23 cellular contexts compared by ENCODE assay signal in the genomic region with DNA sequence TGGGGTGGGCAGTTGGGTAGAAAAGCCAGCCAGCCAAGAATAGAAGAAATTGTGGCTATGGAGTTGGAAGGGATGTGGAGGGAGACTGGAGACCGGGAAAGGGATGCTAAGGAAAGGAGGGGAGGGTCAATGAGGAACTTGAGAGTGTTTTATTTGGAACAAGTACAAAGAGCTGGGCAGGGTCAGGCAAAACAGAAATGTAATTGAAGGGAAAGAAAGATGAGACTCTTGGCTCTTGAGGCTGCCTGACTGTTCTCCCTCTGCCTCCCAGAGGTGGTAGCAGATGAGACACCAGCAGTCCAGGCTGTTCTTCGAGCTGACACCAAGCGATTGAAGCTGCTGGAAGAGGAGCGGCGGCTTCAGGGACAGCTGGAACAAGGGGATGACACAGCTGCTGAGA. TPM values are rescaled to one million over a fixed set of nuclear protein-coding genes. Genes with fewer than 3 reads are reported as not detected.
DNase-seq lines count a peak whose midpoint lies in the region; ATAC-seq and TF ChIP-seq lines count a peak whose summit lies in the region.
"Had no signal": no experiment of that assay in that cellular context is flagged by ENCODE, and none has a peak within 500 bp of the region (broad histone marks: within the 10 kb centered on the region; RNA-seq: fewer than 3 reads in every experiment).

No MANE protein-coding gene starts in this region.

- POLR2A ChIA-PET in HEK293 (lab: Yijun Ruan, JAX), result interaction anchor here (0.7 to 1.8 kb wide), 4 partner anchors 9 to 13 kb away, joined by 3 to 10 read pairs (median 4); partner anchors contain the start of gene ABCF1

- H3K27ac Mint-ChIP-seq in activated CD8-positive, alpha-beta memory T cell treated with anti-CD3 and anti-CD28 coated beads, Interleukin-2, amount 10 ng/mL, durations not matched to agents 7 days and 5 days, result peak overlapping the region; percentile 16
- peak overlapping the region; percentile 9 to 52 for H3K27ac Mint-ChIP-seq in effector memory CD8-positive, alpha-beta T cell
- H3K27ac Mint-ChIP-seq in stimulated activated effector memory CD8-positive, alpha-beta T cell treated with anti-CD3 and anti-CD28 coated beads, Interleukin-12 subunit alpha, Interleukin-12 subunit beta, amount 100 ng/mL, for 72 hours, result peak overlapping the region; percentile 35

- peaks cover 90 to 98% of the 10 kb centered on the region in 2 experiments for H3K36me3 ChIP-seq in HEK293 (ENCODE audit: control insufficient read depth in 2 of 2, insufficient read depth in 1 of 2, low read length in 2 of 2)

- H3K4me3 Mint-ChIP-seq in activated CD8-positive, alpha-beta memory T cell treated with anti-CD3 and anti-CD28 coated beads, Interleukin-2, amount 10 ng/mL, durations not matched to agents 7 days and 5 days, result no peak overlapping the region
- H3K4me3 Mint-ChIP-seq in effector memory CD8-positive, alpha-beta T cell, result no peak overlapping the region
- H3K4me3 Mint-ChIP-seq in stimulated activated effector memory CD8-positive, alpha-beta T cell treated with anti-CD3 and anti-CD28 coated beads, Interleukin-12 subunit alpha, Interleukin-12 subunit beta, amount 100 ng/mL, for 72 hours, result no peak overlapping the region
- H3K4me3 Mint-ChIP-seq: IgD-negative memory B cell had no signal

- H3K9me3 ChIP-seq in HEK293 (ENCODE audit: control insufficient read depth, insufficient read depth, low read depth, low read length), result no peaks in the 10 kb centered on the region
- H3K9me3 ChIP-seq: SK-N-SH had no signal

- H3K27ac ChIP-seq in HEK293 (ENCODE audit: extremely low read depth, low read depth, low read length), result no peak overlapping the region
- H3K27ac ChIP-seq: C4-2B had no signal

- CTCF ChIA-PET in activated CD8-positive, alpha-beta memory T cell treated with anti-CD3 and anti-CD28 coated beads, Interleukin-2, amount 10 ng/mL, durations not matched to agents 7 days and 5 days (lab: Charles Lee), result interaction anchor here (1.8 kb wide), 1 partner anchor 12 kb away, joined by 6 read pairs; no protein-coding TSS in a partner anchor
- CTCF ChIA-PET in HEK293 (lab: Yijun Ruan, JAX), result interaction anchor here (0.7 to 2.7 kb wide), 2 partner anchors 13 to 102 kb away, joined by 4 to 17 read pairs; no protein-coding TSS in a partner anchor

- DNase-seq in activated CD8-positive, alpha-beta memory T cell treated with anti-CD3 and anti-CD28 coated beads, Interleukin-2, amount 10 ng/mL, durations not matched to agents 7 days and 5 days, result no peak
- DNase-seq in activated CD8-positive, alpha-beta memory T cell treated with anti-CD3 and anti-CD28 coated beads, Interleukin-2, amount 50 U/mL, for 48 hours, result no peak
- DNase-seq in effector memory CD8-positive, alpha-beta T cell, result no peak
- no peak for DNase-seq in stimulated activated effector memory CD8-positive, alpha-beta T cell treated with anti-CD3 and anti-CD28 coated beads, Interleukin-12 subunit alpha, Interleukin-12 subunit beta, amount 100 ng/mL, for 72 hours (ENCODE audit: low spot score in 2 of 2)
- no peak for DNase-seq in DMS114 treated with DMSO at 0.1 percent for 48 hours (lab: John Stamatoyannopoulos, UW; ENCODE audit: unreplicated experiment)
- DNase-seq in NCI-H2107 (lab: John Stamatoyannopoulos, UW), result no peak
- DNase-seq: DMS53, GDM1, GOT3, HCEC 1CT, Karpas-422, NCI-H1417, NCI-H1694 treated with DMSO at 0.1 percent for 48 hours, NCI-H2081 treated with DMSO at 0.1 percent for 48 hours, NCI-H2227 treated with DMSO at 0.1 percent for 48 hours, NCI-H510A, NCI-H748 treated with DMSO at 0.1 percent for 48 hours, SIG-M5, SK-N-SH had no signal

- peaks cover 59% of the 10 kb centered on the region for H3K36me3 Mint-ChIP-seq in activated CD8-positive, alpha-beta memory T cell treated with anti-CD3 and anti-CD28 coated beads, Interleukin-2, amount 10 ng/mL, durations not matched to agents 7 days and 5 days
- peaks cover 94% of the 10 kb centered on the region for H3K36me3 Mint-ChIP-seq in effector memory CD8-positive, alpha-beta T cell (ENCODE audit: insufficient read depth)
- peaks cover 100% of the 10 kb centered on the region for H3K36me3 Mint-ChIP-seq in stimulated activated effector memory CD8-positive, alpha-beta T cell treated with anti-CD3 and anti-CD28 coated beads, Interleukin-12 subunit alpha, Interleukin-12 subunit beta, amount 100 ng/mL, for 72 hours

- no peak for ATAC-seq in activated CD8-positive, alpha-beta memory T cell treated with anti-CD3 and anti-CD28 coated beads, Interleukin-2, amount 10 ng/mL, durations not matched to agents 7 days and 5 days
- no peak for ATAC-seq in effector memory CD8-positive, alpha-beta T cell (replicated peaks)
- no peak for ATAC-seq in stimulated activated effector memory CD8-positive, alpha-beta T cell treated with anti-CD3 and anti-CD28 coated beads, Interleukin-12 subunit alpha, Interleukin-12 subunit beta, amount 100 ng/mL, for 72 hours
- ATAC-seq: Panc1 had no signal

- no peaks in the 10 kb centered on the region for H3K4me1 ChIP-seq in HEK293 (ENCODE audit: control insufficient read depth, insufficient read depth, low read length)

- H3K9me3 Mint-ChIP-seq in activated CD8-positive, alpha-beta memory T cell treated with anti-CD3 and anti-CD28 coated beads, Interleukin-2, amount 10 ng/mL, durations not matched to agents 7 days and 5 days (ENCODE audit: low read depth), result no peaks in the 10 kb centered on the region
- H3K9me3 Mint-ChIP-seq in effector memory CD8-positive, alpha-beta T cell, result no peaks in the 10 kb centered on the region
- H3K9me3 Mint-ChIP-seq in stimulated activated effector memory CD8-positive, alpha-beta T cell treated with anti-CD3 and anti-CD28 coated beads, Interleukin-12 subunit alpha, Interleukin-12 subunit beta, amount 100 ng/mL, for 72 hours, result no peaks in the 10 kb centered on the region
- H3K9me3 Mint-ChIP-seq: IgD-negative memory B cell had no signal

- H3K4me3 ChIP-seq in HEK293 (ENCODE audit: low read depth, low read length), result no peak overlapping the region

- TF ChIP-seq CTCF in HEK293 (tag by site-specific recombination; IDR thresholded peaks at IDR 0.05), result no peak

- H3K27me3 Mint-ChIP-seq in activated CD8-positive, alpha-beta memory T cell treated with anti-CD3 and anti-CD28 coated beads, Interleukin-2, amount 10 ng/mL, durations not matched to agents 7 days and 5 days, result no peaks in the 10 kb centered on the region
- no peaks in the 10 kb centered on the region for H3K27me3 Mint-ChIP-seq in effector memory CD8-positive, alpha-beta T cell
- H3K27me3 Mint-ChIP-seq: IgD-negative memory B cell had no signal

- H3K4me1 Mint-ChIP-seq in activated CD8-positive, alpha-beta memory T cell treated with anti-CD3 and anti-CD28 coated beads, Interleukin-2, amount 10 ng/mL, durations not matched to agents 7 days and 5 days, result no peaks in the 10 kb centered on the region
- peaks cover 2 to 3% of the 10 kb centered on the region in 2 donors for H3K4me1 Mint-ChIP-seq in effector memory CD8-positive, alpha-beta T cell (ENCODE audit: low read depth in 2 of 2)
- no peaks in the 10 kb centered on the region for H3K4me1 Mint-ChIP-seq in stimulated activated effector memory CD8-positive, alpha-beta T cell treated with anti-CD3 and anti-CD28 coated beads, Interleukin-12 subunit alpha, Interleukin-12 subunit beta, amount 100 ng/mL, for 72 hours
- H3K4me1 Mint-ChIP-seq: IgD-negative memory B cell had no signal

TF ChIP-seq in HEK293, 187 proteins besides CTCF, POLR2A, EP300 and RAD21:
- no peak for TF ChIP-seq ZFP41 (tag by site-specific recombination; IDR thresholded peaks at IDR 0.05; ENCODE audit: borderline replicate concordance)
- 0 out of 2 replicates have a peak, but pooled peaks have one; percentile 24 for TF ChIP-seq WT1 (tag by site-specific recombination; IDR thresholded peaks at IDR 0.05)
- no peak for TF ChIP-seq ZNF121 (tag by site-specific recombination; IDR thresholded peaks at IDR 0.05)
- peak; percentile 70 for TF ChIP-seq ZNF341 (tag by site-specific recombination; IDR thresholded peaks at IDR 0.05; ENCODE audit: low read depth)
- no peak for TF ChIP-seq ZNF416 (tag by site-specific recombination; IDR thresholded peaks at IDR 0.05)
- TF ChIP-seq KLF1 (tag by site-specific recombination; IDR thresholded peaks at IDR 0.05), result peak; percentile 65

RNA-seq across cellular contexts. Expression of gene ABCF1, which starts 12.7 kb away (rescaled TPM):
- total RNA-seq in activated CD8-positive, alpha-beta memory T cell treated with anti-CD3 and anti-CD28 coated beads, Interleukin-2, amount 10 ng/mL, durations not matched to agents 7 days and 5 days, result 10 to 100 TPM; 73.8 to 98.6 TPM

RNA-seq across cellular contexts. Expression of gene PRR3, which starts 26.8 kb away (rescaled TPM):
- 10 to 100 TPM; 19.5 to 23.6 TPM for total RNA-seq in activated CD8-positive, alpha-beta memory T cell treated with anti-CD3 and anti-CD28 coated beads, Interleukin-2, amount 10 ng/mL, durations not matched to agents 7 days and 5 days

RNA-seq across cellular contexts. Expression of gene GNL1, which starts 27.6 kb away (rescaled TPM):
- total RNA-seq in activated CD8-positive, alpha-beta memory T cell treated with anti-CD3 and anti-CD28 coated beads, Interleukin-2, amount 10 ng/mL, durations not matched to agents 7 days and 5 days, result 10 to 100 TPM; 64.0 to 73.5 TPM

RNA-seq across cellular contexts. Expression of gene PPP1R10, which starts 33.1 kb away (rescaled TPM):
- total RNA-seq in activated CD8-positive, alpha-beta memory T cell treated with anti-CD3 and anti-CD28 coated beads, Interleukin-2, amount 10 ng/mL, durations not matched to agents 7 days and 5 days, result 100 to 1,000 TPM; 101 to 134 TPM

RNA-seq across cellular contexts. Expression of gene MRPS18B, which starts 33.7 kb away (rescaled TPM):
- 10 to 100 TPM; 48.2 to 65.7 TPM for total RNA-seq in activated CD8-positive, alpha-beta memory T cell treated with anti-CD3 and anti-CD28 coated beads, Interleukin-2, amount 10 ng/mL, durations not matched to agents 7 days and 5 days
